Comparison of ENCODE assay signal across 23 cellular contexts in the genomic region with DNA sequence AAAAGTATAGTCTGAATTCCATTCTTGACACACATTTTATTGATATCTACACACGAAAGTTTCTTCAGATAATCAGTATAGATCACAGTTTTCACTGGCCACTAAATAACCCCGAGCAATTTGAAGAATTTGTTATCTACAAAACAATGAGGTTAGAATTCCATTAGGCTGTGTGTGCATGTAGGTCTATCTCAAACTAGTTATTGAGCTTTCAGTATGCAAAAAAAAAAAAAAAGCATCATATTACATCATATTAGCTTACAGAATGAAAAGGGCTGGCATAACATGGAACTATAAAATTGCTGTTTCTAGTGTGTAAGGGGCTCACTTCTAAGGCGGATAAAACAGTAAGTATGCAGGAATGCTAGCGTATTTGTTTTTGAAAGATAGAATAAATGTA. TPM values are rescaled to one million over a fixed set of nuclear protein-coding genes. Genes with fewer than 3 reads are reported as not detected.
A peak's percentile ranks its signal among the peaks of the same experiment; 100 is the strongest.
DNase-seq lines count a peak whose midpoint lies in the region; TF ChIP-seq lines count a peak whose summit lies in the region.
"Had no signal": no experiment of that assay in that cellular context is flagged by ENCODE, and none has a peak within 500 bp of the region (broad histone marks: within the 10 kb centered on the region; RNA-seq: fewer than 3 reads in every experiment).

No MANE protein-coding gene starts in this region.

- H3K27ac ChIP-seq in coronary artery: no peak overlapping the region
- H3K27ac ChIP-seq: left ventricle myocardium inferior, prostate gland, SK-N-MC, skin epidermis, suprapubic skin, uterus, WERI-Rb-1 had no signal

- no peaks in the 10 kb centered on the region for H3K9me3 Mint-ChIP-seq in chondrocyte (ENCODE audit: low read depth)
- H3K9me3 Mint-ChIP-seq: activated naive CD8-positive, alpha-beta T cell treated with anti-CD3 and anti-CD28 coated beads for 36 hours; activated T-helper 17 cell treated with anti-CD3 and anti-CD28 coated beads, Interleukin-2, amount 50 U/mL, for 72 hours; CD8-positive, alpha-beta memory T cell; stimulated activated memory B cell treated with anti-CD40 and anti-IgM and Interleukin-4, amounts not matched to agents 10 μg/mL and 1 μg/mL and 100 μg/mL, for 72 hours; T-helper 2 cell treated with Interferon-gamma antibody and Interleukin-4, amounts not matched to agents 5 μg/mL and 100 μg/mL, for 36 hours had no signal

- TF ChIP-seq CTCF in astrocyte of the spinal cord (IDR thresholded peaks at IDR 0.05; ENCODE audit: low read depth, low read length): no peak
- no peak for TF ChIP-seq CTCF in coronary artery (IDR thresholded peaks at IDR 0.05)
- TF ChIP-seq CTCF in chondrocyte (IDR thresholded peaks at IDR 0.05): no peak

- peaks cover 1% of the 10 kb centered on the region for H3K36me3 Mint-ChIP-seq in chondrocyte (ENCODE audit: low read depth)
- H3K36me3 Mint-ChIP-seq: activated naive CD8-positive, alpha-beta T cell treated with anti-CD3 and anti-CD28 coated beads for 36 hours; CD8-positive, alpha-beta memory T cell; stimulated activated memory B cell treated with anti-CD40 and anti-IgM and Interleukin-4, amounts not matched to agents 10 μg/mL and 1 μg/mL and 100 μg/mL, for 72 hours had no signal

- no peaks in the 10 kb centered on the region for H3K4me1 Mint-ChIP-seq in chondrocyte (ENCODE audit: low read depth)
- H3K4me1 Mint-ChIP-seq: activated naive CD8-positive, alpha-beta T cell treated with anti-CD3 and anti-CD28 coated beads for 36 hours; activated T-helper 17 cell treated with anti-CD3 and anti-CD28 coated beads, Interleukin-2, amount 50 U/mL, for 72 hours; CD8-positive, alpha-beta memory T cell; neural crest cell; stimulated activated memory B cell treated with anti-CD40 and anti-IgM and Interleukin-4, amounts not matched to agents 10 μg/mL and 1 μg/mL and 100 μg/mL, for 72 hours had no signal

- no peak overlapping the region for H3K27ac Mint-ChIP-seq in chondrocyte (ENCODE audit: unreplicated experiment)
- H3K27ac Mint-ChIP-seq: activated naive CD8-positive, alpha-beta T cell treated with anti-CD3 and anti-CD28 coated beads for 36 hours; activated T-helper 17 cell treated with anti-CD3 and anti-CD28 coated beads, Interleukin-2, amount 50 U/mL, for 72 hours; CD8-positive, alpha-beta memory T cell; stimulated activated memory B cell treated with anti-CD40 and anti-IgM and Interleukin-4, amounts not matched to agents 10 μg/mL and 1 μg/mL and 100 μg/mL, for 72 hours; T-helper 2 cell treated with Interferon-gamma antibody and Interleukin-4, amounts not matched to agents 5 μg/mL and 100 μg/mL, for 36 hours had no signal

- DNase-seq in EH (ENCODE audit: low read depth) (peak; percentile 42), HS-27A (ENCODE audit: low read depth) (peak; percentile 60), astrocyte of the spinal cord (ENCODE audit: low read depth, low spot score) (peak; percentile 5), renal cortical epithelial cell (ENCODE audit: low read depth) (peak; percentile 15), coronary artery (ENCODE audit: low spot score) (no peak), chondrocyte (ENCODE audit: low spot score) (no peak), mucosa of gallbladder (ENCODE audit: low spot score) (no peak)
- DNase-seq: activated CD8-positive, alpha-beta memory T cell treated with anti-CD3 and anti-CD28 coated beads, Interleukin-2, amount 50 U/mL, for 4 hours; activated naive CD8-positive, alpha-beta T cell treated with anti-CD3 and anti-CD28 coated beads for 36 hours; CD8-positive, alpha-beta memory T cell; left ventricle myocardium inferior; mucosa of descending colon; NCI-H1105 treated with DMSO at 0.1 percent for 48 hours; uterus; WERI-Rb-1 had no signal

- no peak overlapping the region for H3K4me3 Mint-ChIP-seq in chondrocyte (ENCODE audit: unreplicated experiment)
- H3K4me3 Mint-ChIP-seq: activated naive CD8-positive, alpha-beta T cell treated with anti-CD3 and anti-CD28 coated beads for 36 hours; activated T-helper 17 cell treated with anti-CD3 and anti-CD28 coated beads, Interleukin-2, amount 50 U/mL, for 72 hours; CD8-positive, alpha-beta memory T cell; neural crest cell; stimulated activated memory B cell treated with anti-CD40 and anti-IgM and Interleukin-4, amounts not matched to agents 10 μg/mL and 1 μg/mL and 100 μg/mL, for 72 hours; T-helper 2 cell treated with Interferon-gamma antibody and Interleukin-4, amounts not matched to agents 5 μg/mL and 100 μg/mL, for 36 hours had no signal

- H3K27me3 Mint-ChIP-seq in chondrocyte (ENCODE audit: low read depth): no peaks in the 10 kb centered on the region
- H3K27me3 Mint-ChIP-seq: activated naive CD8-positive, alpha-beta T cell treated with anti-CD3 and anti-CD28 coated beads for 36 hours; stimulated activated memory B cell treated with anti-CD40 and anti-IgM and Interleukin-4, amounts not matched to agents 10 μg/mL and 1 μg/mL and 100 μg/mL, for 72 hours had no signal

- in situ Hi-C loops in astrocyte of the spinal cord (cut with HindIII; ENCODE audit: low sequenced_read_pairs): no loop called here

- H3K4me3 ChIP-seq in astrocyte of the spinal cord (ENCODE audit: low read depth, low read length) (no peak overlapping the region), coronary artery (no peak overlapping the region)
- H3K4me3 ChIP-seq: left ventricle myocardium inferior, mucosa of descending colon, prostate gland, SK-N-MC, skin epidermis, suprapubic skin, uterus had no signal

RNA-seq across cellular contexts. Expression of gene ADGRG6, which starts 59.5 kb away (rescaled TPM):
- total RNA-seq in renal cortical epithelial cell (26.1 and 46.0 TPM in 2 replicates), chondrocyte (1.7 to 2.5 TPM (median 2.5 TPM) in 3 replicates), mucosa of gallbladder (13.9 TPM)

Comparison
In these comparisons a context has a peak if more than half of its experiments do, and no peak if none do; other contexts are left out.
1. DNase-seq: peak in EH (single experiment), HS-27A (single experiment), astrocyte of the spinal cord (single experiment) and renal cortical epithelial cell (single experiment); none in coronary artery (single experiment), chondrocyte (single experiment) and mucosa of gallbladder (single experiment).